1 cellular context compared by ENCODE assay signal in genomic region chr11:1691027-1691877, GRCh38.
TF ChIP-seq lines count a peak whose summit lies in the region.

No MANE protein-coding gene starts in this region.

TF ChIP-seq in H1, 55 proteins besides CTCF, POLR2A, EP300 and RAD21:
- TF ChIP-seq HDAC6 (IDR thresholded peaks at IDR 0.05; ENCODE audit: low read depth, low read length) (no peak), SRF (IDR thresholded peaks at IDR 0.05; ENCODE audit: low read depth, low read length) (no peak), CEBPB (IDR thresholded peaks at IDR 0.05; ENCODE audit: low read depth, low read length) (no peak), FOSL1 (IDR thresholded peaks at IDR 0.05; ENCODE audit: insufficient read depth, low read depth, low read length) (no peak), SUZ12 (IDR thresholded peaks at IDR 0.05; ENCODE audit: low read length) (no peak), KDM4A (IDR thresholded peaks at IDR 0.05; ENCODE audit: low read depth, low read length, severe bottlenecking) (no peak), CHD2 (IDR thresholded peaks at IDR 0.05; ENCODE audit: low read length) (no peak), MAX (IDR thresholded peaks at IDR 0.05) (no peak), ATF3 (IDR thresholded peaks at IDR 0.05; ENCODE audit: insufficient read depth, low read depth, low read length) (no peak), ZNF274 (IDR thresholded peaks at IDR 0.05; ENCODE audit: borderline replicate concordance, extremely low read depth, low read length) (no peak), SP1 (IDR thresholded peaks at IDR 0.05; ENCODE audit: low read depth, low read length) (no peak), RFX5 (IDR thresholded peaks at IDR 0.05; ENCODE audit: borderline replicate concordance, low read depth, low read length) (no peak), SIRT6 (IDR thresholded peaks at IDR 0.05; ENCODE audit: low read length) (no peak), BCL11A (IDR thresholded peaks at IDR 0.05; ENCODE audit: low read depth in 2 of 2, low read length in 2 of 2) (no peak), RBBP5 (IDR thresholded peaks at IDR 0.05; ENCODE audit: borderline replicate concordance, low read depth, low read length) (no peak), CBX8 (IDR thresholded peaks at IDR 0.05; ENCODE audit: borderline replicate concordance, low read depth, low read length) (no peak), KDM1A (IDR thresholded peaks at IDR 0.05; ENCODE audit: borderline replicate concordance, low read length) (no peak), EZH2 (IDR thresholded peaks at IDR 0.05; ENCODE audit: low read depth, low read length, severe bottlenecking) (no peak)
